Comparison of ENCODE assay signal across 1 cellular context in genomic region chr7:99350641-99351040, GRCh38.
TF ChIP-seq lines count a peak whose summit lies in the region.

No MANE protein-coding gene starts in this region.

TF ChIP-seq in K562, 482 proteins besides CTCF, POLR2A, EP300 and RAD21:
- TF ChIP-seq ZNF121 (CRISPR knock-in tag; conservative IDR thresholded peaks at IDR 0.05): peak; percentile 66
